23 cellular contexts compared by ENCODE assay signal in the genomic region with DNA sequence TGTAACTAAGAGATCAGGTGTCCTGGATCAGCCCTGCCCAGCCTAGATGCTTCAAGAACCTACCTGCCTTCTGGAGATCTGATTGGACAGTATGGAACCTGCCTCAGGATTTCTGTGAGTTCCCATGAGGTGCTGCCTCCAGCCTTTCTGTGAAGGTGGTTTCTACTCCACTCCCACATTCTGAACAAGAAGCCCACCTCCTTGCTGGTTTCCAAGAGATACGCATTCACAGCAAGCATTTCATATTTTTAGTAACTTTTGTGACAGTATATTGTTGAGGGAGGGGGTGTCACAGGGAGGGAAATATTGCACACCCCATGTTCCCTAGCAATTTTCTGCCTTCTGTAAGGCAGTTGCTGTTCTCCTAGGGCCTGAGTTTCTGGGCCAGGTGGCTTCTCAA.
"Had no signal": no experiment of that assay in that cellular context is flagged by ENCODE, and none has a peak within 500 bp of the region (broad histone marks: within the 10 kb centered on the region; RNA-seq: fewer than 3 reads in every experiment).

No MANE protein-coding gene starts in this region.

- H3K27ac ChIP-seq: hepatocyte, left ventricle myocardium inferior, parathyroid adenoma, skin epidermis, stomach, testis, transverse colon, upper lobe of right lung had no signal

- H3K4me3 ChIP-seq: hepatocyte, left ventricle myocardium inferior, lung, mucosa of descending colon, skin epidermis, stomach, testis, thyroid gland, transverse colon, upper lobe of right lung had no signal

- H3K36me3 Mint-ChIP-seq: memory B cell; naive thymus-derived CD4-positive, alpha-beta T cell; natural killer cell treated with Interleukin-12 subunit alpha and Interleukin-12 subunit beta and Interleukin-15 and Interleukin-18, amount 100 ng/mL, for 72 hours; stimulated activated naive B cell treated with anti-CD40 and anti-IgM and Interleukin-4, amounts not matched to agents 10 μg/mL and 1 μg/mL and 100 μg/mL, for 72 hours had no signal

- H3K27me3 ChIP-seq: hepatocyte, stomach, testis, thyroid gland, transverse colon, upper lobe of right lung had no signal

- H3K9me3 ChIP-seq: left ventricle myocardium inferior, mucosa of descending colon, stomach, testis, thyroid gland, transverse colon, upper lobe of right lung had no signal

- H3K27ac Mint-ChIP-seq: memory B cell; natural killer cell treated with Interleukin-12 subunit alpha and Interleukin-12 subunit beta and Interleukin-15 and Interleukin-18, amount 100 ng/mL, for 72 hours; stimulated activated naive B cell treated with anti-CD40 and anti-IgM and Interleukin-4, amounts not matched to agents 10 μg/mL and 1 μg/mL and 100 μg/mL, for 72 hours had no signal

- H3K4me2 ChIP-seq: hepatocyte had no signal

- H3K9me3 Mint-ChIP-seq: memory B cell; natural killer cell treated with Interleukin-12 subunit alpha and Interleukin-12 subunit beta and Interleukin-15 and Interleukin-18, amount 100 ng/mL, for 72 hours; stimulated activated naive B cell treated with anti-CD40 and anti-IgM and Interleukin-4, amounts not matched to agents 10 μg/mL and 1 μg/mL and 100 μg/mL, for 72 hours had no signal

- H3K4me3 Mint-ChIP-seq: memory B cell; naive thymus-derived CD4-positive, alpha-beta T cell; natural killer cell treated with Interleukin-12 subunit alpha and Interleukin-12 subunit beta and Interleukin-15 and Interleukin-18, amount 100 ng/mL, for 72 hours; stimulated activated naive B cell treated with anti-CD40 and anti-IgM and Interleukin-4, amounts not matched to agents 10 μg/mL and 1 μg/mL and 100 μg/mL, for 72 hours had no signal

- H3K4me1 Mint-ChIP-seq: memory B cell; naive thymus-derived CD4-positive, alpha-beta T cell; stimulated activated naive B cell treated with anti-CD40 and anti-IgM and Interleukin-4, amounts not matched to agents 10 μg/mL and 1 μg/mL and 100 μg/mL, for 72 hours had no signal

- H3K79me2 ChIP-seq: hepatocyte, parathyroid adenoma had no signal

- H2AFZ ChIP-seq: hepatocyte, parathyroid adenoma had no signal

- H3K36me3 ChIP-seq: left ventricle myocardium inferior, thyroid gland, transverse colon, upper lobe of right lung had no signal

- H3K4me1 ChIP-seq: parathyroid adenoma had no signal

- H3K9ac ChIP-seq: parathyroid adenoma had no signal

- DNase-seq: islet precursor cell; left ventricle myocardium inferior; midbrain; mucosa of descending colon; naive thymus-derived CD4-positive, alpha-beta T cell; right cardiac atrium; stimulated activated CD4-positive, alpha-beta T cell treated with anti-CD3 and anti-CD28 coated beads, Interleukin-12 subunit alpha, Interleukin-12 subunit beta, amount 100 ng/mL, for 4 hours; stimulated activated CD4-positive, alpha-beta T cell treated with anti-CD3 and anti-CD28 coated beads, Interleukin-15, amount 100 ng/mL, for 24 hours; stimulated activated CD4-positive, alpha-beta T cell treated with anti-CD3 and anti-CD28 coated beads, Interleukin-2, amount 100 ng/mL, for 24 hours; stimulated activated CD4-positive, alpha-beta T cell treated with anti-CD3 and anti-CD28 coated beads, Interleukin-4, amount 100 ng/mL, for 1 hour; stimulated activated naive B cell treated with anti-CD40 and anti-IgM and Interleukin-4, amounts not matched to agents 10 μg/mL and 1 μg/mL and 100 μg/mL, for 72 hours; stimulated activated naive CD8-positive, alpha-beta T cell treated with anti-CD3 and anti-CD28 coated beads, Interleukin-15, Interleukin-2, amounts not matched to agents 100 U/mL and 50 U/mL, for 24 hours; stomach; testis; thyroid gland; transverse colon; upper lobe of right lung had no signal
